14 cellular contexts compared by ENCODE assay signal in the genomic region with DNA sequence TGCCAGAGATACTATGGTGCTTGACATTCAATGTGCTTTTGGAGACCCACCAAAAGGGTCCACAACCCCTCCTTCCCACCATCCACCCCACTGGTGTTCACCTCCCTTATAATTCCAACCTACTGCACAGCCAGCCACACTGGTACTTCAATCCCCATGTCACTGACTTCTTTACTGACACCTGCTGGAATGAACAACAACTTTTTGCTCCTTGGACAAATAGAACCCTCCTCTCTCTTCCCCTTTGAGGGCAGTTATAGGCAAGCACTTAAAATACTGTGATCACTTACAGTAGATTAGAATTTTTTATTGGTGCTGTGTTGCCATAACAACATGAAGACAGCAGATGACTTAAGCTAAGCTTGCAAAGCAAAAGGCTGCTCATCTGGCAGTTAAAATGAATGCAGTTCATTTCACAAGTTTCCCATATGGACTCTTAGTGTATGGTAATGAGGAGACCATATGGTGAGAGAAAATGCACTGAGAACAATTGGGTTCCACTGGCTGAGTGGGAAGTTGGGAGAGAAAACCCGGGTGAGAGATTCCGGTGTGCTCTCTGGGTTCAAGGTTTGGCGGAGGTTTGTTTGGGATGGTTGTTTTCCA.
A peak's percentile ranks its signal among the peaks of the same experiment; 100 is the strongest.
DNase-seq lines count a peak whose midpoint lies in the region; ATAC-seq and TF ChIP-seq lines count a peak whose summit lies in the region.
"Had no signal": no experiment of that assay in that cellular context is flagged by ENCODE, and none has a peak within 500 bp of the region (broad histone marks: within the 10 kb centered on the region; RNA-seq: fewer than 3 reads in every experiment).

No MANE protein-coding gene starts in this region.

- TF ChIP-seq CTCF in WERI-Rb-1 (IDR thresholded peaks at IDR 0.05; ENCODE audit: low read depth, low read length), result 0 out of 2 replicates have a peak, but pooled peaks have one; percentile 16

- ATAC-seq in GM19328 (IDR thresholded peaks at IDR 0.05; ENCODE audit: unreplicated experiment), result no peak
- ATAC-seq: body of pancreas had no signal

- no peaks in the 10 kb centered on the region for H3K9me3 ChIP-seq in WERI-Rb-1 (ENCODE audit: severe bottlenecking)
- H3K9me3 ChIP-seq: body of pancreas, SK-N-SH had no signal

- no peak overlapping the region for H3K27ac ChIP-seq in WERI-Rb-1
- H3K27ac ChIP-seq: body of pancreas, epithelial cell of prostate had no signal

- H3K36me3 ChIP-seq in WERI-Rb-1, result no peaks in the 10 kb centered on the region

- no peaks in the 10 kb centered on the region for H3K27me3 ChIP-seq in WERI-Rb-1 (ENCODE audit: insufficient read depth, low read depth, severe bottlenecking)
- H3K27me3 ChIP-seq: body of pancreas had no signal

- no peak overlapping the region for H3K4me3 ChIP-seq in WERI-Rb-1 (ENCODE audit: low read depth, low read length)
- H3K4me3 ChIP-seq: body of pancreas had no signal

- DNase-seq in DMS53 (lab: John Stamatoyannopoulos, UW) (peak; percentile 39), NAMALWA (ENCODE audit: low spot score) (peak; percentile 41), WERI-Rb-1 (no peak), middle frontal gyrus (ENCODE audit: extremely low spot score, low spot score) (peak; percentile 27), AG20443 (ENCODE audit: low spot score) (no peak), cerebellum (ENCODE audit: low spot score) (no peak), UCSD-AML1 (lab: John Stamatoyannopoulos, UW; ENCODE audit: unreplicated experiment) (no peak)
- DNase-seq: activated gamma-delta T cell; body of pancreas; CD8-positive, alpha-beta memory T cell; NCI-H345; SK-N-SH had no signal

Comparison
In these comparisons a context has a peak if more than half of its experiments do, and no peak if none do; other contexts are left out.
1. DNase-seq: peak in DMS53 (single experiment), NAMALWA (single experiment) and middle frontal gyrus (single experiment); none in WERI-Rb-1 (single experiment), AG20443 (single experiment), cerebellum (single experiment) and UCSD-AML1 (single experiment).